In genomic region chr17:46007461-46007965, GRCh38 we compare ENCODE assay signal across 20 cellular contexts. TPM values are rescaled to one million over a fixed set of nuclear protein-coding genes. Genes with fewer than 3 reads are reported as not detected.
"Had no signal": no experiment of that assay in that cellular context is flagged by ENCODE, and none has a peak within 500 bp of the region (broad histone marks: within the 10 kb centered on the region; RNA-seq: fewer than 3 reads in every experiment).

No MANE protein-coding gene starts in this region.

- DNase-seq: Kasumi-1, MM.1S, NCI-H1092 treated with DMSO at 0.1 percent for 48 hours, NCI-H1436, NCI-H187, NCI-H2029, NCI-H2171 treated with DMSO at 0.1 percent for 48 hours, NCI-H524 treated with DMSO at 0.1 percent for 48 hours, NCI-H69, NCI-H774, Right ventricle myocardium superior, RPMI8226, SIG-M5 had no signal

- H3K27ac ChIP-seq: KMS-11, SJSA1, SK-N-MC had no signal

- H3K4me2 ChIP-seq: KMS-11 had no signal

- H3K36me3 ChIP-seq: SJSA1 had no signal

- FAIRE-seq: RCC 7860 had no signal

- H3K9ac ChIP-seq: KMS-11 had no signal

- H3K27me3 ChIP-seq: SJSA1 had no signal

- H3K9me3 ChIP-seq: SJSA1 had no signal

- H3K4me3 ChIP-seq: SJSA1, SK-N-MC had no signal

- H3K4me1 ChIP-seq: SJSA1 had no signal

RNA-seq across cellular contexts. Expression of gene STH, which starts 8.5 kb away (rescaled TPM):
- total RNA-seq: HT1080, M059J, NCI-H460, Right ventricle myocardium superior, SJSA1 had no signal
